Comparison of ENCODE assay signal across 13 cellular contexts in the genomic region with DNA sequence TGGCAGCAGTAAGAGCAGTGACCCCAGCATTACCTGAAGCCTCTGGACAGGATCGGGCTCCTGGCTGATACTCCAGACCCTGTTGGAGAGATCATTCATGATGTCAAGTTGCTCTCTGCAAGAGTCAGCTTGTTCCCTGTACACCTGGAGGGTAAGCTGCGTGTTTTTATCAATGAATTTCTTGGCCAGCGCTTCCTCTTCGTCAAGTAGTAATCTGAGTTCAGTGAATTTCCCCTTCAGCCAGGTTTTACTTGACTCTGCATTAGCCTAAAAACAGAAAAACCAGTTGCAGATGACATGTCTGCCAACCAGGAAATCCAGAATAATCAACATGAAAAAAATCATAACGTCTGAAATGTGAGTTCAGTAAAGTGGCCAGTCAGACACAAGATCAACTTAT. TPM values are rescaled to one million over a fixed set of nuclear protein-coding genes. Genes with fewer than 3 reads are reported as not detected.
A peak's percentile ranks its signal among the peaks of the same experiment; 100 is the strongest.
DNase-seq lines count a peak whose midpoint lies in the region; ATAC-seq and TF ChIP-seq lines count a peak whose summit lies in the region.
"Had no signal": no experiment of that assay in that cellular context is flagged by ENCODE, and none has a peak within 500 bp of the region (broad histone marks: within the 10 kb centered on the region; RNA-seq: fewer than 3 reads in every experiment).

No MANE protein-coding gene starts in this region.

- peaks cover 0 to 13% (median 0%) of the 10 kb centered on the region in 11 experiments; a peak in 2 of 22 replicates for H4K20me1 ChIP-seq in BLaER1 treated with 17β-estradiol and CSF1 and Interleukin-3, amounts not matched to agents 10 nM and 100 nM
- H4K20me1 ChIP-seq in SU-DHL-6 (ENCODE audit: low read depth, low read length) = no peaks in the 10 kb centered on the region

- no peaks in the 10 kb centered on the region for H3K9me2 ChIP-seq in SU-DHL-6 (replicated peaks; ENCODE audit: insufficient read depth, low read length)

- peak overlapping the region in 4 of 11 experiments; percentile 0 to 14 (median 4); a peak in 4 of 22 replicates for H3K9ac ChIP-seq in BLaER1 treated with 17β-estradiol and CSF1 and Interleukin-3, amounts not matched to agents 10 nM and 100 nM
- no peak overlapping the region for H3K9ac ChIP-seq in SU-DHL-6 (ENCODE audit: low read length)

- no peak overlapping the region for H3K4me3 ChIP-seq in BLaER1 treated with 17β-estradiol and CSF1 and Interleukin-3, amounts not matched to agents 10 nM and 100 nM
- H3K4me3 ChIP-seq in SU-DHL-6 (ENCODE audit: insufficient read depth, low read length, poor library complexity, severe bottlenecking) = no peak overlapping the region

- H3K9me3 ChIP-seq in BLaER1 treated with 17β-estradiol and CSF1 and Interleukin-3, amounts not matched to agents 10 nM and 100 nM (replicated peaks in 1 of 11) = no peaks in the 10 kb centered on the region
- H3K9me3 ChIP-seq in SU-DHL-6 (ENCODE audit: insufficient read depth, low read length) = no peaks in the 10 kb centered on the region
- H3K9me3 ChIP-seq: Caco-2 had no signal

- H3K4me2 ChIP-seq in BLaER1 treated with 17β-estradiol and CSF1 and Interleukin-3, amounts not matched to agents 10 nM and 100 nM = peak overlapping the region; percentile 5 to 88 (median 71); a peak in 21 of 22 replicates
- H3K4me2 ChIP-seq in SU-DHL-6 (ENCODE audit: low read depth, low read length, poor library complexity, severe bottlenecking) = peak overlapping the region; percentile 34

- H3K27ac ChIP-seq in BLaER1 treated with 17β-estradiol and CSF1 and Interleukin-3, amounts not matched to agents 10 nM and 100 nM = peak overlapping the region in 4 of 11 experiments; percentile 12 to 47 (median 32); a peak in 6 of 22 replicates
- H3K27ac ChIP-seq in SU-DHL-6 (ENCODE audit: low read depth, low read length) = peak overlapping the region; percentile 85
- no peak overlapping the region for H3K27ac ChIP-seq in foreskin keratinocyte

- H3K79me2 ChIP-seq in SU-DHL-6 (ENCODE audit: insufficient read depth, low read length) = no peaks in the 10 kb centered on the region

- H3K27me3 ChIP-seq in BLaER1 treated with 17β-estradiol and CSF1 and Interleukin-3, amounts not matched to agents 10 nM and 100 nM = no peaks in the 10 kb centered on the region
- H3K27me3 ChIP-seq in SU-DHL-6 (ENCODE audit: low read length) (no peaks in the 10 kb centered on the region), foreskin keratinocyte (no peaks in the 10 kb centered on the region)

- DNase-seq in DMS79 treated with DMSO at 0.1 percent for 48 hours (lab: John Stamatoyannopoulos, UW) (peak; percentile 89), foreskin keratinocyte (peak; percentile 67 to 81), islet precursor cell (no peak), KBM-7 (no peak), ecto neural progenitor cell (ENCODE audit: low spot score) (no peak), GM19238 (ENCODE audit: insufficient read length, low spot score) (no peak)
- DNase-seq: erythroblast; IMR-90; nucleus accumbens; stimulated activated CD4-positive, alpha-beta T cell treated with anti-CD3 and anti-CD28 coated beads, Interleukin-2, amount 100 ng/mL, for 24 hours had no signal

- peak; percentile 72 for ATAC-seq in foreskin keratinocyte

- in situ Hi-C loops in KBM-7 (cut with MboI; ENCODE audit: low pct_unique_long_range_greater_than_20kb, low sequenced_read_pairs) = no loop called here

- peaks cover 50 to 75% (median 64%) of the 10 kb centered on the region in 10 experiments for H3K4me1 ChIP-seq in BLaER1 treated with 17β-estradiol and CSF1 and Interleukin-3, amounts not matched to agents 10 nM and 100 nM
- peaks cover 17% of the 10 kb centered on the region for H3K4me1 ChIP-seq in foreskin keratinocyte

- peaks cover 38% of the 10 kb centered on the region for H3F3A ChIP-seq in SU-DHL-6 (ENCODE audit: insufficient read depth)

- no peak for TF ChIP-seq CTCF in SU-DHL-6 (IDR thresholded peaks at IDR 0.05; ENCODE audit: insufficient read depth, low read length, poor library complexity, severe bottlenecking)
- TF ChIP-seq CTCF in foreskin keratinocyte (conservative IDR thresholded peaks at IDR 0.05) = no peak

- peaks cover 29 to 56% (median 48%) of the 10 kb centered on the region in 11 experiments for H3K36me3 ChIP-seq in BLaER1 treated with 17β-estradiol and CSF1 and Interleukin-3, amounts not matched to agents 10 nM and 100 nM
- no peaks in the 10 kb centered on the region for H3K36me3 ChIP-seq in SU-DHL-6 (ENCODE audit: low read length)

- H2AFZ ChIP-seq in SU-DHL-6 (ENCODE audit: low read depth, low read length, severe bottlenecking) = no peak overlapping the region

RNA-seq across cellular contexts. Expression of gene TRIM14, which starts 19.1 kb away (rescaled TPM):
- 32.1 and 35.0 TPM in 2 replicates for total RNA-seq in foreskin keratinocyte
- 19.8 and 20.0 TPM in 2 replicates for polyA plus RNA-seq in foreskin keratinocyte

RNA-seq across cellular contexts. Expression of gene NANS, which starts 43.4 kb away (rescaled TPM):
- 70.0 and 72.0 TPM in 2 replicates for total RNA-seq in foreskin keratinocyte
- 79.3 and 82.3 TPM in 2 replicates for polyA plus RNA-seq in foreskin keratinocyte

Comparison
In these comparisons a context has a peak if more than half of its experiments do, and no peak if none do; other contexts are left out.
1. DNase-seq: peak in DMS79 treated with DMSO at 0.1 percent for 48 hours (single experiment) and foreskin keratinocyte (2 of 2); none in islet precursor cell (single experiment), KBM-7 (single experiment), ecto neural progenitor cell (single experiment) and GM19238 (single experiment).